ENCODE assay signal across 8 cellular contexts in genomic region chr13:48412100-48412556, GRCh38. TPM values are rescaled to one million over a fixed set of nuclear protein-coding genes. Genes with fewer than 3 reads are reported as not detected.
A peak's percentile ranks its signal among the peaks of the same experiment; 100 is the strongest.
DNase-seq lines count a peak whose midpoint lies in the region; ATAC-seq, FAIRE-seq and TF ChIP-seq lines count a peak whose summit lies in the region.

No MANE protein-coding gene starts in this region.

- H3K27me3 ChIP-seq in pancreas, result no peaks in the 10 kb centered on the region
- no peaks in the 10 kb centered on the region for H3K27me3 ChIP-seq in PC-9 (ENCODE audit: insufficient read depth, low read depth)

- intact Hi-C loops in pancreas (cut with DNase I), result no loop called here
- intact Hi-C loops in PC-9 (cut with micrococcal nuclease; ENCODE audit: unreplicated experiment), result loop anchor here (5.0 kb wide), 1 partner anchor 120 kb away; the partner anchor contains the start of gene RCBTB2

- peak; percentile 44 for DNase-seq in EH (ENCODE audit: low read depth)
- DNase-seq in foreskin fibroblast, result peak in 1 of 2 donors; percentile 35
- no peak for DNase-seq in pancreas
- DNase-seq in NCI-H1417 treated with DMSO at 0.1 percent for 48 hours (lab: John Stamatoyannopoulos, UW), result no peak
- DNase-seq in NCI-H526 (lab: John Stamatoyannopoulos, UW), result no peak
- no peak for DNase-seq in NCI-H1436 (lab: John Stamatoyannopoulos, UW)
- DNase-seq in PC-9, result no peak

- H3K9me2 ChIP-seq in PC-9 (ENCODE audit: insufficient read depth), result no peaks in the 10 kb centered on the region

- H2AFZ ChIP-seq in PC-9, result no peak overlapping the region

- H3F3A ChIP-seq in PC-9 (ENCODE audit: insufficient read depth, low read depth), result no peaks in the 10 kb centered on the region

- POLR2A ChIA-PET in PC-9 (lab: Charles Lee; ENCODE audit: unreplicated experiment), result interaction anchor here (0.5 to 0.7 kb wide), 2 partner anchors 119 to 120 kb away, joined by 3 to 6 read pairs; no protein-coding TSS in a partner anchor

- H3K36me3 ChIP-seq in pancreas (no peaks in the 10 kb centered on the region), PC-9 (ENCODE audit: low read depth) (no peaks in the 10 kb centered on the region)

- H3K4me1 ChIP-seq in pancreas (peaks cover 0 to 9% (median 6%) of the 10 kb centered on the region in 3 donors), PC-9 (replicated peaks; ENCODE audit: insufficient read depth) (no peaks in the 10 kb centered on the region)

- peak overlapping the region; percentile 68 to 80 for H3K4me3 ChIP-seq in foreskin fibroblast (ENCODE audit: low read depth in 1 of 2, low read length in 2 of 2)
- peak overlapping the region; percentile 14 to 36 (median 23) for H3K4me3 ChIP-seq in pancreas
- no peak overlapping the region for H3K4me3 ChIP-seq in PC-9

- H4K20me1 ChIP-seq in PC-9 (ENCODE audit: insufficient read depth), result no peaks in the 10 kb centered on the region

- no peak overlapping the region for H3K4me2 ChIP-seq in PC-9

- FAIRE-seq in pancreas (lab: Jason Lieb, UNC), result no peak

- peak; percentile 28 to 77 (median 62) for ATAC-seq in pancreas

- BruUV-seq in PC-9 (replicated peaks; lab: Mats Ljungman, UMichigan), result no TSS peak

- peak overlapping the region; percentile 80 for H3K27ac ChIP-seq in VCaP
- peak overlapping the region; percentile 1 to 79 (median 52) for H3K27ac ChIP-seq in pancreas
- H3K27ac ChIP-seq in PC-9, result no peak overlapping the region

- H3K9me3 ChIP-seq in pancreas (no peaks in the 10 kb centered on the region), PC-9 (ENCODE audit: insufficient read depth, low read depth) (no peaks in the 10 kb centered on the region)

- 24 to 27% methylated on average over 7 of the region's 7 CpGs for WGBS in pancreas, 2 donors

- CTCF ChIA-PET in PC-9 (lab: Charles Lee), result no interaction called here

- no peaks in the 10 kb centered on the region for H3K79me2 ChIP-seq in PC-9 (ENCODE audit: low read depth)

- TF ChIP-seq CTCF in VCaP (conservative IDR thresholded peaks at IDR 0.05) (no peak), foreskin fibroblast (IDR thresholded peaks at IDR 0.05; ENCODE audit: low read depth, low read length) (no peak), pancreas (IDR thresholded peaks at IDR 0.05) (no peak), PC-9 (conservative IDR thresholded peaks at IDR 0.05) (no peak)

RNA-seq across cellular contexts. Expression of gene LPAR6, which starts 0.8 kb away (rescaled TPM):
- 10 to 100 TPM in 2 of 6 donors, 1 to 10 TPM in 4; 1.9 to 16.0 (median 4.1) TPM for total RNA-seq in pancreas
- polyA plus RNA-seq in pancreas, result 10 to 100 TPM in 1 of 2 donors, 1 to 10 TPM in 1; 8.1 to 10.8 TPM
- 2.7 TPM in 2 replicates for total RNA-seq in PC-9 (2021)
